ENCODE assay signal across 16 cellular contexts in genomic region chr3:148791296-148791695, GRCh38. TPM values are rescaled to one million over a fixed set of nuclear protein-coding genes. Genes with fewer than 3 reads are reported as not detected.
DNase-seq lines count a peak whose midpoint lies in the region; ATAC-seq and TF ChIP-seq lines count a peak whose summit lies in the region.
"Had no signal": no experiment of that assay in that cellular context is flagged by ENCODE, and none has a peak within 500 bp of the region (broad histone marks: within the 10 kb centered on the region; RNA-seq: fewer than 3 reads in every experiment).

No MANE protein-coding gene starts in this region.

- H3K4me3 ChIP-seq in adipocyte (ENCODE audit: low read length) (no peak overlapping the region), adrenal gland (no peak overlapping the region)
- H3K4me3 ChIP-seq: Peyer's patch had no signal

- no peak for TF ChIP-seq CTCF in glutamatergic neuron (IDR thresholded peaks at IDR 0.05; ENCODE audit: partially characterized antibody, unreplicated experiment)
- no peak for TF ChIP-seq CTCF in adrenal gland (IDR thresholded peaks at IDR 0.05)

- intact Hi-C loops in sciatic nerve (cut with DNase I) (no loop called here), adrenal gland (cut with DNase I) (no loop called here)

- H3K9me3 Mint-ChIP-seq in glutamatergic neuron (ENCODE audit: unreplicated experiment): no peaks in the 10 kb centered on the region
- no peaks in the 10 kb centered on the region for H3K9me3 Mint-ChIP-seq in activated T-helper 17 cell treated with anti-CD3 and anti-CD28 coated beads, Interleukin-2, amount 50 U/mL, for 72 hours

- H3K4me3 Mint-ChIP-seq in glutamatergic neuron (ENCODE audit: unreplicated experiment): no peak overlapping the region
- no peak overlapping the region for H3K4me3 Mint-ChIP-seq in activated T-helper 17 cell treated with anti-CD3 and anti-CD28 coated beads, Interleukin-2, amount 50 U/mL, for 72 hours
- H3K4me3 Mint-ChIP-seq: IgD-negative memory B cell had no signal

- peaks cover 44% of the 10 kb centered on the region for H3K4me1 ChIP-seq in adipocyte (ENCODE audit: control insufficient read depth, insufficient read depth, low read length)
- no peaks in the 10 kb centered on the region for H3K4me1 ChIP-seq in adrenal gland (replicated peaks in 1 of 2)
- H3K4me1 ChIP-seq: Peyer's patch had no signal

- H3K27me3 ChIP-seq in adipocyte (replicated peaks; ENCODE audit: control insufficient read depth, insufficient read depth, low read length) (no peaks in the 10 kb centered on the region), adrenal gland (no peaks in the 10 kb centered on the region)
- H3K27me3 ChIP-seq: Peyer's patch had no signal

- no peaks in the 10 kb centered on the region for H3K36me3 Mint-ChIP-seq in glutamatergic neuron (ENCODE audit: unreplicated experiment)
- no peaks in the 10 kb centered on the region for H3K36me3 Mint-ChIP-seq in activated T-helper 17 cell treated with anti-CD3 and anti-CD28 coated beads, Interleukin-2, amount 50 U/mL, for 72 hours (ENCODE audit: low read depth)
- H3K36me3 Mint-ChIP-seq: IgD-negative memory B cell had no signal

- peak; percentile 84 for ATAC-seq in sciatic nerve
- ATAC-seq in HG03457 (IDR thresholded peaks at IDR 0.05; ENCODE audit: unreplicated experiment): no peak
- ATAC-seq in activated T-helper 17 cell treated with anti-CD3 and anti-CD28 coated beads, Interleukin-2, amount 50 U/mL, for 72 hours (replicated peaks): no peak

- TF ChIP-seq POLR2A in adrenal gland (IDR thresholded peaks at IDR 0.05): no peak

- H3K36me3 ChIP-seq in adipocyte (ENCODE audit: control insufficient read depth, insufficient read depth, low read length, severe bottlenecking) (no peaks in the 10 kb centered on the region), adrenal gland (replicated peaks in 1 of 2) (no peaks in the 10 kb centered on the region)
- H3K36me3 ChIP-seq: Peyer's patch had no signal

- WGBS in adrenal gland, 4 donors: 77 to 90% (median 86%) methylated on average over 4 of the region's 4 CpGs

- peaks cover 39% of the 10 kb centered on the region for H3K4me1 Mint-ChIP-seq in glutamatergic neuron (ENCODE audit: low read depth, unreplicated experiment)
- H3K4me1 Mint-ChIP-seq in activated T-helper 17 cell treated with anti-CD3 and anti-CD28 coated beads, Interleukin-2, amount 50 U/mL, for 72 hours: no peaks in the 10 kb centered on the region
- H3K4me1 Mint-ChIP-seq: IgD-negative memory B cell had no signal

- peak overlapping the region; percentile 44 for H3K9ac ChIP-seq in adipocyte (ENCODE audit: low read length)

- H3K27ac ChIP-seq in adrenal gland: no peak overlapping the region
- H3K27ac ChIP-seq: Peyer's patch had no signal

- peaks cover 4% of the 10 kb centered on the region for H3K27me3 Mint-ChIP-seq in glutamatergic neuron (ENCODE audit: unreplicated experiment)
- peaks cover 4% of the 10 kb centered on the region for H3K27me3 Mint-ChIP-seq in activated T-helper 17 cell treated with anti-CD3 and anti-CD28 coated beads, Interleukin-2, amount 50 U/mL, for 72 hours
- H3K27me3 Mint-ChIP-seq: IgD-negative memory B cell had no signal

- peak overlapping the region; percentile 78 for H3K27ac Mint-ChIP-seq in glutamatergic neuron (ENCODE audit: unreplicated experiment)
- H3K27ac Mint-ChIP-seq in activated T-helper 17 cell treated with anti-CD3 and anti-CD28 coated beads, Interleukin-2, amount 50 U/mL, for 72 hours: no peak overlapping the region
- H3K27ac Mint-ChIP-seq: IgD-negative memory B cell had no signal

- H3K9me3 ChIP-seq in adipocyte (ENCODE audit: control insufficient read depth, low read length) (peaks cover 3% of the 10 kb centered on the region), adrenal gland (replicated peaks in 1 of 3) (no peaks in the 10 kb centered on the region)
- H3K9me3 ChIP-seq: Peyer's patch had no signal

- peak; percentile 29 to 63 for DNase-seq in NCI-H446 (lab: John Stamatoyannopoulos, UW)
- no peak for DNase-seq in adipocyte (ENCODE audit: low read depth)
- no peak for DNase-seq in glutamatergic neuron
- DNase-seq in sciatic nerve (ENCODE audit: low spot score): peak; percentile 70
- DNase-seq in NCI-H2196 treated with DMSO at 0.1 percent for 48 hours (lab: John Stamatoyannopoulos, UW; ENCODE audit: unreplicated experiment): no peak
- DNase-seq in adrenal gland: no peak
- DNase-seq: activated CD4-positive, alpha-beta T cell treated with anti-CD3 and anti-CD28 coated beads for 48 hours; H7; NCI-H1105 treated with DMSO at 0.1 percent for 48 hours; Peyer's patch had no signal

RNA-seq across cellular contexts. Expression of gene CPB1, which starts 36.3 kb away (rescaled TPM):
- total RNA-seq in glutamatergic neuron (ENCODE audit: unreplicated experiment) (not detected), sciatic nerve (5.0 TPM), adrenal gland (100 to 1,000 TPM in 5 of 8 donors, 10 to 100 TPM in 3; 63.0 to 569 (median 128) TPM)
- total RNA-seq in activated T-helper 17 cell treated with anti-CD3 and anti-CD28 coated beads, Interleukin-2, amount 50 U/mL, for 72 hours: not detected
- polyA plus RNA-seq in adrenal gland: 100 to 1,000 TPM in 1 of 3 donors, 10 to 100 TPM in 2; 15.7 to 142 (median 65.6) TPM
- total RNA-seq: lung microvascular endothelial cell; NCI-H460; T-helper 2 cell treated with Interferon-gamma antibody and Interleukin-4, amounts not matched to agents 100 ng/mL and 5 ng/mL, for 36 hours had no signal
- polyA plus RNA-seq: IgD-negative memory B cell had no signal

Comparison
In these comparisons a context has a peak if more than half of its experiments do, and no peak if none do; other contexts are left out.
1. DNase-seq: peak in NCI-H446 (2 of 2) and sciatic nerve (single experiment); none in adipocyte (single experiment), glutamatergic neuron (single experiment), NCI-H2196 treated with DMSO at 0.1 percent for 48 hours (single experiment) and adrenal gland (0 of 7).
2. RNA of gene CPB1, which starts 36.3 kb away (total RNA-seq): 63.0 to 569 TPM in adrenal gland; 5.0 TPM in sciatic nerve (single experiment), not detected in glutamatergic neuron (single experiment) and not detected in activated T-helper 17 cell treated with anti-CD3 and anti-CD28 coated beads, Interleukin-2, amount 50 U/mL, for 72 hours; every median in the first group is over 10 times any median in the second.